25 cellular contexts compared by ENCODE assay signal in the genomic region with DNA sequence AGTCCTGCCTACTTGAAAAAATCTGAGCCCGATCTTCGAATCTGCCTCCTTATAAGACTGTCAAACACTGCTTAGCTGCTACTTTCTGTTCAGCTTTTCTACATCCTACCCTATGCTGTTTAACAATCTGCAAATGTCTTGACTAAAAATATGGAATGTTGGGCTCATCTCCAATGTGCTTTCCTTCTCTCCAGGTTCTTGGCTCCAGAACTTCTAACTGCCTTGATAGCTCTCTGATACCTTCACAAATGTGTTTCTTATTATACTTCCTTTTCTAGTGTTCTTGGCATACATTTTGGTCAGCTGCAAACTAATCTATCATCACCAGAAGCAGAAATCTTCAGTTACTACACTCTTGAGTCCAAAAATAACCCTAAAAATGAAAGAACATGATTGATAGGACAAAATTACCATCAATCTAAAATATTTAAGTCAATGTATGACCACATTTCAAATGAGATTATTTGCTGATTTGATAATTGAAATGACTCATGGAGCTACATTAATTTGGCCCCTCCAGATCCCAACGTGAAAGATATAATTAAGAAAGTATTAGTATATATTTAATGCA.
"Had no signal": no experiment of that assay in that cellular context is flagged by ENCODE, and none has a peak within 500 bp of the region (broad histone marks: within the 10 kb centered on the region; RNA-seq: fewer than 3 reads in every experiment).

No MANE protein-coding gene starts in this region.

- H3K9ac ChIP-seq: neural progenitor cell, parathyroid adenoma had no signal

- H3K79me2 ChIP-seq: parathyroid adenoma had no signal

- H3K27me3 ChIP-seq: neural progenitor cell, sigmoid colon, stomach, testis, tibial artery had no signal

- H3K27ac ChIP-seq: epithelial cell of prostate, neural progenitor cell, parathyroid adenoma, prostate gland, sigmoid colon, stomach, testis, tibial artery had no signal

- H3K4me1 ChIP-seq: neural progenitor cell, parathyroid adenoma, prostate gland, sigmoid colon, stomach, testis, tibial artery had no signal

- DNase-seq: cerebellar nuclear complex; effector CD8-positive, alpha-beta T cell; endodermal cell; hypothalamus; immature natural killer cell; mesenchymal stem cell; naive thymus-derived CD4-positive, alpha-beta T cell; right cardiac atrium; sigmoid colon; stimulated activated CD4-positive, alpha-beta T cell treated with anti-CD3 and anti-CD28 coated beads, Interleukin-2, amount 100 ng/mL, for 24 hours; stimulated activated CD4-positive, alpha-beta T cell treated with anti-CD3 and anti-CD28 coated beads, Interleukin-4, amount 100 ng/mL, for 24 hours; stimulated activated naive CD4-positive, alpha-beta T cell treated with Interleukin-2 at 50 U/mL for 16 hours; stomach; testis; tibial artery had no signal

- ATAC-seq: esophagus mucosa; naive thymus-derived CD4-positive, alpha-beta T cell; right cardiac atrium; stimulated activated effector memory CD8-positive, alpha-beta T cell treated with anti-CD3 and anti-CD28 coated beads, Interleukin-12 subunit alpha, Interleukin-12 subunit beta, amount 100 ng/mL, for 72 hours had no signal

- H2AFZ ChIP-seq: neural progenitor cell, parathyroid adenoma had no signal

- H3K9me3 ChIP-seq: prostate gland, sigmoid colon, stomach, testis, tibial artery had no signal

- FAIRE-seq: colon, frontal cortex, keratinocyte had no signal

- H3K4me2 ChIP-seq: neural progenitor cell had no signal

- H3K4me3 ChIP-seq: lung, neural progenitor cell, prostate gland, sigmoid colon, stomach, testis, tibial artery had no signal

- H3K36me3 ChIP-seq: neural progenitor cell, prostate gland, sigmoid colon, stomach, tibial artery had no signal
